ENCODE assay signal across 15 cellular contexts in the genomic region with DNA sequence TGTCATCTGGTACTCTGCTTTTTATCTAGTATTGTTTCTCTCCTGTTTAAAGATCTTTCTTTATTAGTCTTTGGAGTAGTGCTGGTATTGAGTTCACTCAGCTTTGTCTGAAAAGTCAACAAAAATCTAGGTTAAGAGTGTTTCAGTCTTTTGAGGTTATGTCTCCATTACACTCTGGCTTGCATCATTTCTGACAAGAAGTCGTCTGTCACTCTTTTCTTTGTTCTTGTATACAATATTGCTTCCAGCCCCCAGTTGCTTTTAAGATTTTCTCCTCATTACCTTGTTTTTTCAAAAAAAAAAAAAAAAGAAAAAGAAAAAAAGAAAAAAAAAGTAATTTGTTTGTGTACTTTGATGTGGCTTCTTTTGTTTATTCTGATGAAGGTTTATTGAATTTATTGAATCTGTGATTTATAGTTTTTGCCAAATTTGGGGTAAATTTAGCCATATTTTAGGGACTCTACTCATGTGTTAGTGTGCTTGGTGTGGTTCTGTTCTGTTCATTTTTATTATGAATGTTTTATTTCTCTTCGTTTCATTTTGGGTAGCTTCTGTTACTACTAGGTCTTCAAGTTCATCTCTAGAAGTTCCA.
"Had no signal": no experiment of that assay in that cellular context is flagged by ENCODE, and none has a peak within 500 bp of the region (broad histone marks: within the 10 kb centered on the region; RNA-seq: fewer than 3 reads in every experiment).

No MANE protein-coding gene starts in this region.

- H3K27me3 ChIP-seq: body of pancreas, colonic mucosa, hepatocyte, neural progenitor cell had no signal

- H3K27me3 Mint-ChIP-seq: activated CD8-positive, alpha-beta T cell treated with anti-CD3 and anti-CD28 coated beads for 36 hours; naive B cell had no signal

- H3K27ac Mint-ChIP-seq: activated CD8-positive, alpha-beta T cell treated with anti-CD3 and anti-CD28 coated beads for 36 hours; neural progenitor cell had no signal

- H3K4me1 ChIP-seq: body of pancreas, colonic mucosa had no signal

- DNase-seq: activated CD4-positive, alpha-beta T cell treated with anti-CD3 and anti-CD28 coated beads for 48 hours; activated CD8-positive, alpha-beta T cell treated with anti-CD3 and anti-CD28 coated beads for 36 hours; activated effector memory CD4-positive, alpha-beta T cell treated with anti-CD3 and anti-CD28 coated beads, Interleukin-2, amount 50 U/mL, for 16 hours; activated T-cell treated with anti-CD3 and anti-CD28 coated beads, Interleukin-2, amount 50 U/mL, for 4 hours; amygdala; body of pancreas; central memory CD4-positive, alpha-beta T cell; colonic mucosa; islet precursor cell; naive B cell; stimulated activated CD4-positive, alpha-beta T cell treated with anti-CD3 and anti-CD28 coated beads, Interleukin-1b, Interleukin-23, amount 100 ng/mL, for 48 hours had no signal

- H3K4me3 ChIP-seq: body of pancreas, colonic mucosa, hepatocyte, neural progenitor cell, thoracic aorta had no signal

- H3K36me3 ChIP-seq: colonic mucosa, neural progenitor cell, thoracic aorta had no signal

- ATAC-seq: activated CD8-positive, alpha-beta T cell treated with anti-CD3 and anti-CD28 coated beads for 36 hours; activated T-cell treated with anti-CD3 and anti-CD28 coated beads, Interleukin-2, amount 50 U/mL, for 4 hours; body of pancreas; sciatic nerve had no signal

- H3K9me3 ChIP-seq: body of pancreas, colonic mucosa, thoracic aorta had no signal

- H3K4me3 Mint-ChIP-seq: activated CD8-positive, alpha-beta T cell treated with anti-CD3 and anti-CD28 coated beads for 36 hours; activated T-cell treated with anti-CD3 and anti-CD28 coated beads, Interleukin-2, amount 50 U/mL, for 4 hours; neural progenitor cell had no signal

- H3K27ac ChIP-seq: body of pancreas, colonic mucosa, hepatocyte, neural progenitor cell, thoracic aorta had no signal
